15 cellular contexts compared by ENCODE assay signal in genomic region chr1:200035397-200035955, GRCh38. TPM values are rescaled to one million over a fixed set of nuclear protein-coding genes. Genes with fewer than 3 reads are reported as not detected.
DNase-seq lines count a peak whose midpoint lies in the region; ATAC-seq and TF ChIP-seq lines count a peak whose summit lies in the region.
"Had no signal": no experiment of that assay in that cellular context is flagged by ENCODE, and none has a peak within 500 bp of the region (broad histone marks: within the 10 kb centered on the region; RNA-seq: fewer than 3 reads in every experiment).

No MANE protein-coding gene starts in this region.

- H3K4me1 ChIP-seq in HUES6 (ENCODE audit: control insufficient read depth, insufficient read depth, low read length) (peaks cover 37% of the 10 kb centered on the region), colonic mucosa (no peaks in the 10 kb centered on the region), skeletal muscle satellite cell (ENCODE audit: control insufficient read depth, insufficient read depth, low read length) (peaks cover 25% of the 10 kb centered on the region)

- no peak for TF ChIP-seq CTCF in colonic mucosa (IDR thresholded peaks at IDR 0.05)

- DNase-seq in colonic mucosa: peak; percentile 43
- DNase-seq in left colon: no peak
- DNase-seq in cerebellum (ENCODE audit: low spot score): no peak
- DNase-seq in NCI-H82 treated with DMSO at 0.1 percent for 48 hours (lab: John Stamatoyannopoulos, UW; ENCODE audit: unreplicated experiment): no peak
- DNase-seq in NCI-H1105 (lab: John Stamatoyannopoulos, UW): no peak
- DNase-seq: activated CD8-positive, alpha-beta memory T cell treated with anti-CD3 and anti-CD28 coated beads, Interleukin-2, amount 10 ng/mL, durations not matched to agents 7 days and 5 days; CD4-positive, alpha-beta memory T cell; effector memory CD4-positive, alpha-beta T cell; MG63; naive thymus-derived CD4-positive, alpha-beta T cell; NCI-H345 had no signal

- intact Hi-C loops in colonic mucosa (cut with DNase I): no loop called here
- intact Hi-C loops in left colon (cut with DNase I, micrococcal nuclease): no loop called here

- H3K36me3 ChIP-seq in HUES6 (ENCODE audit: control insufficient read depth, insufficient read depth, low read length): no peaks in the 10 kb centered on the region
- H3K36me3 ChIP-seq in colonic mucosa: no peaks in the 10 kb centered on the region
- no peaks in the 10 kb centered on the region for H3K36me3 ChIP-seq in skeletal muscle satellite cell (ENCODE audit: insufficient read depth, low read length)
- H3K36me3 ChIP-seq: MG63 had no signal

- H3K27me3 ChIP-seq in HUES6 (ENCODE audit: control insufficient read depth, insufficient read depth, low read length) (peaks cover 96% of the 10 kb centered on the region), colonic mucosa (peaks cover 6% of the 10 kb centered on the region), skeletal muscle satellite cell (ENCODE audit: control insufficient read depth, insufficient read depth, low read length) (peaks cover 97% of the 10 kb centered on the region)

- peak overlapping the region; percentile 51 for H3K9ac ChIP-seq in HUES6 (ENCODE audit: low read length)
- peak overlapping the region; percentile 64 to 92 for H3K9ac ChIP-seq in colonic mucosa (ENCODE audit: low read depth in 2 of 2, low read length in 2 of 2)
- no peak overlapping the region for H3K9ac ChIP-seq in skeletal muscle satellite cell (ENCODE audit: low read depth, low read length)

- H3K4me2 ChIP-seq in skeletal muscle satellite cell (ENCODE audit: low read length): peak overlapping the region; percentile 78

- H3K9me3 ChIP-seq in HUES6 (ENCODE audit: control insufficient read depth, insufficient read depth, low read depth, low read length): no peaks in the 10 kb centered on the region
- H3K9me3 ChIP-seq in colonic mucosa: no peaks in the 10 kb centered on the region
- no peaks in the 10 kb centered on the region for H3K9me3 ChIP-seq in skeletal muscle satellite cell (replicated peaks; ENCODE audit: low read length)
- H3K9me3 ChIP-seq: MG63 had no signal

- H3K4me3 ChIP-seq in HUES6 (ENCODE audit: low read depth, low read length) (peak overlapping the region; percentile 75), colonic mucosa (peak overlapping the region; percentile 30), skeletal muscle satellite cell (ENCODE audit: low read length) (peak overlapping the region; percentile 53)
- H3K4me3 ChIP-seq: MG63 had no signal

- ATAC-seq in left colon: peak; percentile 1
- ATAC-seq: activated CD8-positive, alpha-beta memory T cell treated with anti-CD3 and anti-CD28 coated beads, Interleukin-2, amount 10 ng/mL, durations not matched to agents 7 days and 5 days; naive thymus-derived CD4-positive, alpha-beta T cell; stimulated activated effector memory CD8-positive, alpha-beta T cell treated with anti-CD3 and anti-CD28 coated beads, Interleukin-12 subunit alpha, Interleukin-12 subunit beta, amount 100 ng/mL, for 72 hours had no signal

- no peak overlapping the region for H3K27ac ChIP-seq in HUES6 (ENCODE audit: low read depth, low read length)
- H3K27ac ChIP-seq in colonic mucosa: peak overlapping the region; percentile 75
- H3K27ac ChIP-seq: HL-60 had no signal

RNA-seq across cellular contexts. Expression of gene NR5A2, which starts 8.0 kb away (rescaled TPM):
- 10 to 100 TPM; 45.5 to 65.9 TPM for total RNA-seq in colonic mucosa
- total RNA-seq in left colon: 10 to 100 TPM; 51.1 to 53.6 TPM
- total RNA-seq in skeletal muscle satellite cell (2012; rRNA removed): 0.44 TPM in 1 of 2 replicates, not detected in the other
- total RNA-seq in cerebellum: 1.2 TPM
- total RNA-seq: CD4-positive, alpha-beta memory T cell had no signal

Comparison
In these comparisons a context has a peak if more than half of its experiments do, and no peak if none do; other contexts are left out.
1. RNA of gene NR5A2, which starts 8.0 kb away (total RNA-seq): 45.5 to 65.9 TPM in colonic mucosa and 51.1 to 53.6 TPM in left colon; 1.2 TPM in cerebellum (single experiment); every median in the first group is over 10 times any median in the second.
2. Peak in every context shown above with its lines, with median percentiles within 50 percentile points of each other: H3K4me3 ChIP-seq.